ENCODE assay signal across 39 cellular contexts in the genomic region with DNA sequence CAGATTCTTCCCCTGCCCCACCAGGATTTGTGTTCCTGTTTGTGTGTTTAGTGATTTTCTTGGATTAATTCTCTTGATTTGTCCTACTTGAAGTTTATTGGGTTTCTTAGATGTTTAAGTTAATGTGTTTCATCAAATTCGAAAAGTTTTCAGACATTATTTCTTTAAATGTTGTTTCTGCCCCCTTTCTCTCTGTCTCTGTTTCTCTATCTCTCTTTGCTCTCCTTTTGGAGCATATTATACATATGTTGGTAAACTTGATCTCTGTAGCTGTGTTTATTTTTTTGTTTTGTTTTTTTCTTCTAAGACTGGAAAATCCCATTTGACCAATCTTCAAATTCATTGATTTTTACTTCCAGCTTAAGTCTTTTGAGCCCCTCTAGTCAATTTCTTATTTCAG.
"Had no signal": no experiment of that assay in that cellular context is flagged by ENCODE, and none has a peak within 500 bp of the region (broad histone marks: within the 10 kb centered on the region; RNA-seq: fewer than 3 reads in every experiment).

No MANE protein-coding gene starts in this region.

- H3K4me3 ChIP-seq: adrenal gland, body of pancreas, breast epithelium, cardiac muscle cell had no signal

- H3K27me3 Mint-ChIP-seq: activated naive CD4-positive, alpha-beta T cell treated with anti-CD3 and anti-CD28 coated beads, Interleukin-2, amount 10 ng/mL, durations not matched to agents 7 days and 5 days; activated naive CD4-positive, alpha-beta T cell treated with anti-CD3 and anti-CD28 coated beads, Interleukin-2, amount 50 U/mL, for 24 hours; activated naive CD8-positive, alpha-beta T cell; activated naive CD8-positive, alpha-beta T cell treated with anti-CD3 and anti-CD28 coated beads for 36 hours; activated naive CD8-positive, alpha-beta T cell treated with anti-CD3 and anti-CD28 coated beads, Interleukin-2, amount 10 ng/mL, durations not matched to agents 7 days and 5 days; activated naive CD8-positive, alpha-beta T cell treated with anti-CD3 and anti-CD28 coated beads, Interleukin-2, amount 50 U/mL, for 24 hours; activated T-cell treated with anti-CD3 and anti-CD28 coated beads, Interleukin-2, amount 50 U/mL, for 24 hours; activated T-helper 17 cell treated with anti-CD3 and anti-CD28 coated beads, Interleukin-2, amount 50 U/mL, for 72 hours; brain; central memory CD8-positive, alpha-beta T cell had no signal

- H3K4me1 Mint-ChIP-seq: activated naive CD4-positive, alpha-beta T cell treated with anti-CD3 and anti-CD28 coated beads, Interleukin-2, amount 10 ng/mL, durations not matched to agents 7 days and 5 days; activated naive CD4-positive, alpha-beta T cell treated with anti-CD3 and anti-CD28 coated beads, Interleukin-2, amount 50 U/mL, for 24 hours; activated naive CD8-positive, alpha-beta T cell treated with anti-CD3 and anti-CD28 coated beads for 36 hours; activated naive CD8-positive, alpha-beta T cell treated with anti-CD3 and anti-CD28 coated beads, Interleukin-2, amount 10 ng/mL, durations not matched to agents 7 days and 5 days; activated naive CD8-positive, alpha-beta T cell treated with anti-CD3 and anti-CD28 coated beads, Interleukin-2, amount 50 U/mL, for 24 hours; activated T-helper 17 cell treated with anti-CD3 and anti-CD28 coated beads, Interleukin-2, amount 50 U/mL, for 72 hours; brain; central memory CD8-positive, alpha-beta T cell had no signal

- H3K27ac Mint-ChIP-seq: activated naive CD4-positive, alpha-beta T cell treated with anti-CD3 and anti-CD28 coated beads for 36 hours; activated naive CD4-positive, alpha-beta T cell treated with anti-CD3 and anti-CD28 coated beads, Interleukin-2, amount 10 ng/mL, durations not matched to agents 7 days and 5 days; activated naive CD4-positive, alpha-beta T cell treated with anti-CD3 and anti-CD28 coated beads, Interleukin-2, amount 50 U/mL, for 24 hours; activated naive CD4-positive, alpha-beta T cell treated with anti-CD3 and anti-CD28 coated beads, Interleukin-2, amount 50 U/mL, for 72 hours; activated naive CD8-positive, alpha-beta T cell; activated naive CD8-positive, alpha-beta T cell treated with anti-CD3 and anti-CD28 coated beads for 36 hours; activated naive CD8-positive, alpha-beta T cell treated with anti-CD3 and anti-CD28 coated beads, Interleukin-2, amount 10 ng/mL, durations not matched to agents 7 days and 5 days; activated naive CD8-positive, alpha-beta T cell treated with anti-CD3 and anti-CD28 coated beads, Interleukin-2, amount 50 U/mL, for 24 hours; activated T-cell treated with anti-CD3 and anti-CD28 coated beads, Interleukin-2, amount 50 U/mL, for 24 hours; activated T-cell treated with anti-CD3 and anti-CD28 coated beads, Interleukin-2, amount 50 U/mL, for 72 hours; activated T-helper 1 cell treated with anti-CD3 and anti-CD28 coated beads, Interleukin-12 subunit alpha, Interleukin-12 subunit beta, Interleukin-2, Interleukin-4 antibody, amounts not matched to agents 30 ng/mL and 10 ng/mL and 1 ng/mL, durations not matched to agents 14 hours and 24 hours and 36 hours; activated T-helper 17 cell treated with anti-CD3 and anti-CD28 coated beads, Interleukin-2, amount 50 U/mL, for 72 hours; activated T-helper 2 cell treated with anti-CD3 and anti-CD28 coated beads, Interferon-gamma antibody, Interleukin-2, Interleukin-4, amounts not matched to agents 10 μg/mL and 5 μg/mL and 100 μg/mL, durations not matched to agents 14 hours and 24 hours and 36 hours; brain had no signal

- H3K9me3 Mint-ChIP-seq: activated naive CD8-positive, alpha-beta T cell treated with anti-CD3 and anti-CD28 coated beads, Interleukin-2, amount 10 ng/mL, durations not matched to agents 7 days and 5 days; central memory CD8-positive, alpha-beta T cell had no signal

- H3K4me1 ChIP-seq: adrenal gland, body of pancreas, breast epithelium had no signal

- DNase-seq: activated effector memory CD4-positive, alpha-beta T cell treated with anti-CD3 and anti-CD28 coated beads, Interleukin-2, amount 50 U/mL, for 16 hours; activated effector memory CD4-positive, alpha-beta T cell treated with Interleukin-2 at 50 U/mL for 16 hours; activated gamma-delta T cell; activated gamma-delta T cell treated with Interleukin-2 at 50 U/mL for 16 hours; activated naive CD4-positive, alpha-beta T cell; activated naive CD4-positive, alpha-beta T cell treated with anti-CD3 and anti-CD28 coated beads for 36 hours; activated naive CD4-positive, alpha-beta T cell treated with anti-CD3 and anti-CD28 coated beads, Interleukin-2, amount 10 ng/mL, durations not matched to agents 7 days and 5 days; activated naive CD4-positive, alpha-beta T cell treated with anti-CD3 and anti-CD28 coated beads, Interleukin-2, amount 50 U/mL, for 16 hours; activated naive CD4-positive, alpha-beta T cell treated with Interleukin-2 at 50 U/mL for 16 hours; activated naive CD8-positive, alpha-beta T cell treated with anti-CD3 and anti-CD28 coated beads for 36 hours; activated naive CD8-positive, alpha-beta T cell treated with anti-CD3 and anti-CD28 coated beads, Interleukin-2, amount 10 ng/mL, durations not matched to agents 7 days and 5 days; activated naive CD8-positive, alpha-beta T cell treated with anti-CD3 and anti-CD28 coated beads, Interleukin-2, amount 50 U/mL, for 24 hours; activated T-cell treated with anti-CD3 and anti-CD28 coated beads, Interleukin-2, amount 50 U/mL, for 24 hours; activated T-cell treated with anti-CD3 and anti-CD28 coated beads, Interleukin-2, amount 50 U/mL, for 4 hours; activated T-cell treated with anti-CD3 and anti-CD28 coated beads, Interleukin-2, amount 50 U/mL, for 48 hours; activated T-cell treated with anti-CD3 and anti-CD28 coated beads, Interleukin-2, amount 50 U/mL, for 72 hours; adrenal gland; amniotic stem cell; amygdala; anterior cingulate cortex; aorta; body of pancreas; brain microvascular endothelial cell; caudate nucleus; central memory CD4-positive, alpha-beta T cell; cerebellar nuclear complex had no signal

- H3K4me3 Mint-ChIP-seq: activated naive CD4-positive, alpha-beta T cell treated with anti-CD3 and anti-CD28 coated beads for 36 hours; activated naive CD4-positive, alpha-beta T cell treated with anti-CD3 and anti-CD28 coated beads, Interleukin-2, amount 10 ng/mL, durations not matched to agents 7 days and 5 days; activated naive CD4-positive, alpha-beta T cell treated with anti-CD3 and anti-CD28 coated beads, Interleukin-2, amount 50 U/mL, for 24 hours; activated naive CD8-positive, alpha-beta T cell; activated naive CD8-positive, alpha-beta T cell treated with anti-CD3 and anti-CD28 coated beads for 36 hours; activated naive CD8-positive, alpha-beta T cell treated with anti-CD3 and anti-CD28 coated beads, Interleukin-2, amount 10 ng/mL, durations not matched to agents 7 days and 5 days; activated naive CD8-positive, alpha-beta T cell treated with anti-CD3 and anti-CD28 coated beads, Interleukin-2, amount 50 U/mL, for 24 hours; activated T-cell treated with anti-CD3 and anti-CD28 coated beads, Interleukin-2, amount 50 U/mL, for 24 hours; activated T-cell treated with anti-CD3 and anti-CD28 coated beads, Interleukin-2, amount 50 U/mL, for 4 hours; activated T-cell treated with anti-CD3 and anti-CD28 coated beads, Interleukin-2, amount 50 U/mL, for 72 hours; activated T-helper 1 cell treated with anti-CD3 and anti-CD28 coated beads, Interleukin-12 subunit alpha, Interleukin-12 subunit beta, Interleukin-2, Interleukin-4 antibody, amounts not matched to agents 30 ng/mL and 10 ng/mL and 1 ng/mL, durations not matched to agents 14 hours and 24 hours and 36 hours; activated T-helper 17 cell treated with anti-CD3 and anti-CD28 coated beads, Interleukin-2, amount 50 U/mL, for 72 hours; brain; central memory CD8-positive, alpha-beta T cell had no signal

- H3K27me3 ChIP-seq: adrenal gland, body of pancreas, brain microvascular endothelial cell, breast epithelium, cardiac muscle cell had no signal

- H3K36me3 ChIP-seq: adrenal gland, brain microvascular endothelial cell had no signal

- FAIRE-seq: astrocyte, bronchial epithelial cell, colon had no signal

- ATAC-seq: activated naive CD4-positive, alpha-beta T cell treated with anti-CD3 and anti-CD28 coated beads, Interleukin-2, amount 50 U/mL, for 72 hours; activated naive CD8-positive, alpha-beta T cell treated with anti-CD3 and anti-CD28 coated beads, Interleukin-2, amount 50 U/mL, for 24 hours; activated T-cell treated with anti-CD3 and anti-CD28 coated beads, Interleukin-2, amount 50 U/mL, for 4 hours; activated T-cell treated with anti-CD3 and anti-CD28 coated beads, Interleukin-2, amount 50 U/mL, for 72 hours; activated T-helper 17 cell treated with anti-CD3 and anti-CD28 coated beads, Interleukin-2, amount 50 U/mL, for 72 hours; body of pancreas had no signal

- H3K9me3 ChIP-seq: body of pancreas had no signal

- H3K27ac ChIP-seq: adrenal gland, body of pancreas, brain microvascular endothelial cell, breast epithelium, cardiac muscle cell had no signal
